Comparison of ENCODE assay signal across 11 cellular contexts in genomic region chr12:52391618-52392002, GRCh38. TPM values are rescaled to one million over a fixed set of nuclear protein-coding genes. Genes with fewer than 3 reads are reported as not detected.
DNase-seq lines count a peak whose midpoint lies in the region; ATAC-seq, FAIRE-seq and TF ChIP-seq lines count a peak whose summit lies in the region.
"Had no signal": no experiment of that assay in that cellular context is flagged by ENCODE, and none has a peak within 500 bp of the region (broad histone marks: within the 10 kb centered on the region; RNA-seq: fewer than 3 reads in every experiment).

No MANE protein-coding gene starts in this region.

- H3K27me3 ChIP-seq in HCT116 (ENCODE audit: insufficient read depth, low read length) (no peaks in the 10 kb centered on the region), HepG2 (ENCODE audit: control insufficient read depth in 1 of 2, insufficient read depth in 2 of 2, low read length in 2 of 2) (peaks cover 0 to 9% of the 10 kb centered on the region in 2 experiments; a peak in 3 of 5 replicates)

- intact Hi-C loops in HCT116 (cut with micrococcal nuclease) = loop anchor here (1.0 to 5.0 kb wide), 3 partner anchors 191 to 489 kb away; no protein-coding TSS in a partner anchor
- intact Hi-C loops in HepG2 (cut with micrococcal nuclease; ENCODE audit: unreplicated experiment) = loop anchor here (1.0 kb wide), 1 partner anchor 24 kb away; no protein-coding TSS in a partner anchor

- BruUV-seq in HCT116 (replicated peaks; lab: Mats Ljungman, UMichigan) = no TSS peak
- no TSS peak for BruUV-seq in HepG2 (replicated peaks; lab: Mats Ljungman, UMichigan)

- in situ Hi-C loops in HepG2 (cut with HindIII; ENCODE audit: extremely low pct_ligation_motif_present, low pct_unique_long_range_greater_than_20kb) = loop anchor here (25.0 kb wide), 1 partner anchor 596 kb away; no protein-coding TSS in a partner anchor

- H3K9ac ChIP-seq in HCT116 (ENCODE audit: low read length) (no peak overlapping the region), HepG2 (ENCODE audit: insufficient read depth, low read depth, low read length) (no peak overlapping the region)

- DNase-seq in HCT116 (ENCODE audit: low read depth, low spot score) = no peak
- DNase-seq in NCI-H774 (lab: John Stamatoyannopoulos, UW) = peak; percentile 54
- DNase-seq in glomerular visceral epithelial cell (ENCODE audit: extremely low spot score) = peak; percentile 65
- DNase-seq in SW 1271 (lab: John Stamatoyannopoulos, UW) = no peak
- DNase-seq in HepG2 (ENCODE audit: low spot score) = no peak
- DNase-seq in SKM-1 treated with dmso at 0.1 percent for 144 hours (lab: John Stamatoyannopoulos, UW; ENCODE audit: unreplicated experiment) = no peak
- DNase-seq: naive thymus-derived CD8-positive, alpha-beta T cell had no signal

- POLR2A ChIA-PET in HCT116 (lab: Charles Lee) (interaction anchor here (1.7 kb wide), 1 partner anchor 479 kb away, joined by 5 read pairs; no protein-coding TSS in a partner anchor), HepG2 (lab: Yijun Ruan, JAX) (no interaction called here)

- H3K9me3 ChIP-seq in HCT116 (ENCODE audit: control insufficient read depth in 1 of 2, insufficient read depth in 1 of 2, low read depth in 1 of 2, low read length in 2 of 2) (no peaks in the 10 kb centered on the region), HepG2 (ENCODE audit: low read length) (no peaks in the 10 kb centered on the region)

- H3K4me3 ChIP-seq in HCT116 (replicated peaks in 1 of 2; ENCODE audit: low read depth in 1 of 2, low read length in 2 of 2) (no peak overlapping the region), skin epidermis (no peak overlapping the region), HepG2 (replicated peaks in 1 of 3; ENCODE audit: insufficient read depth in 1 of 3, low read depth in 2 of 3, low read length in 3 of 3) (no peak overlapping the region)

- RAD21 ChIA-PET in HCT116 (lab: Charles Lee; ENCODE audit: low non-redundant PET in 1 of 2, low total read pairs in 2 of 2, uncharacterized antibody in 2 of 2, unreplicated experiment in 2 of 2) = interaction anchor here in 1 of 2 experiments (2.1 to 2.4 kb wide), 2 partner anchors 479 to 488 kb away, joined by 5 to 6 read pairs; no protein-coding TSS in a partner anchor

- TF ChIP-seq EP300 in HepG2 (IDR thresholded peaks at IDR 0.05; ENCODE audit: low read depth in 2 of 2, low read length in 2 of 2) (no peak), HepG2 (CRISPR knock-in tag; IDR thresholded peaks at IDR 0.05; ENCODE audit: borderline replicate concordance) (no peak)

- no CpG with 5 or more reads among the region's 4 CpGs for WGBS in HepG2 (ENCODE audit: low lambda C conversion rate)

- H2AFZ ChIP-seq in HCT116 (ENCODE audit: low read depth, low read length, poor library complexity, severe bottlenecking) (peak overlapping the region; percentile 38), HepG2 (ENCODE audit: low read length) (no peak overlapping the region)

- TF ChIP-seq POLR2A in HCT116 (IDR thresholded peaks at IDR 0.05; ENCODE audit: borderline replicate concordance, extremely low read depth, insufficient read depth, insufficient read length) = no peak
- TF ChIP-seq POLR2A in HepG2 (IDR thresholded peaks at IDR 0.05; ENCODE audit: insufficient read depth in 1 of 2, low read depth in 2 of 2, low read length in 2 of 2) = no peak

- H3K4me1 ChIP-seq in HCT116 (ENCODE audit: control insufficient read depth in 1 of 2, insufficient read depth in 2 of 2, low read length in 2 of 2) = peaks cover 0 to 25% of the 10 kb centered on the region in 2 experiments; a peak in 1 of 4 replicates
- H3K4me1 ChIP-seq in HepG2 (ENCODE audit: insufficient read depth, low read length) = no peaks in the 10 kb centered on the region

- no peak overlapping the region for H3K4me2 ChIP-seq in HCT116 (ENCODE audit: low read length)
- no peak overlapping the region for H3K4me2 ChIP-seq in HepG2 (ENCODE audit: low read depth, low read length)

- H3K27ac ChIP-seq in HCT116 (ENCODE audit: low read depth, low read length) = no peak overlapping the region
- H3K27ac ChIP-seq in skin epidermis = peak overlapping the region in 14 of 21 experiments; percentile 0 to 73 (median 60)
- no peak overlapping the region for H3K27ac ChIP-seq in HepG2 (ENCODE audit: extremely low read length, insufficient read depth, low read length)

- FAIRE-seq in HepG2 (lab: Jason Lieb, UNC) = no peak

- H3K9me2 ChIP-seq in HCT116 (ENCODE audit: insufficient read depth) = no peaks in the 10 kb centered on the region

- ATAC-seq in HCT116 = no peak
- no peak for ATAC-seq in HG03025 (IDR thresholded peaks at IDR 0.05; ENCODE audit: low FRiP score, unreplicated experiment)
- no peak for ATAC-seq in HepG2
- ATAC-seq: naive thymus-derived CD8-positive, alpha-beta T cell had no signal

- no peak for TF ChIP-seq RAD21 in HCT116 (IDR thresholded peaks at IDR 0.05; ENCODE audit: low read depth)
- TF ChIP-seq RAD21 in HepG2 (CRISPR knock-in tag; IDR thresholded peaks at IDR 0.05) = no peak

- CTCF ChIA-PET in HCT116 (lab: Charles Lee) = interaction anchor here (0.6 to 2.5 kb wide), 9 partner anchors 11 to 589 kb away, joined by 3 to 10 read pairs (median 4); no protein-coding TSS in a partner anchor
- CTCF ChIA-PET in HepG2 (lab: Yijun Ruan, JAX; ENCODE audit: low intra/inter-chr PET ratio, low total read pairs) = no interaction called here

- no peak for TF ChIP-seq CTCF in HCT116 (IDR thresholded peaks at IDR 0.05 in 2 of 3, conservative IDR thresholded peaks at IDR 0.05 in 1 of 3; ENCODE audit: borderline replicate concordance in 1 of 3, insufficient read depth in 1 of 3, low read depth in 2 of 3, low read length in 2 of 3)
- TF ChIP-seq CTCF in HepG2 (CRISPR knock-in tag; IDR thresholded peaks at IDR 0.05) = no peak

- no peaks in the 10 kb centered on the region for H4K20me1 ChIP-seq in HCT116 (ENCODE audit: insufficient read depth)
- no peaks in the 10 kb centered on the region for H4K20me1 ChIP-seq in HepG2 (ENCODE audit: insufficient read depth, low read length)

- H3K36me3 ChIP-seq in HCT116 (ENCODE audit: control insufficient read depth in 1 of 2, insufficient read depth in 2 of 2, low read length in 2 of 2) (no peaks in the 10 kb centered on the region), HepG2 (replicated peaks in 1 of 2; ENCODE audit: control insufficient read depth in 1 of 2, insufficient read depth in 2 of 2, low read length in 2 of 2) (no peaks in the 10 kb centered on the region)

- H3K79me2 ChIP-seq in HCT116 (ENCODE audit: insufficient read depth, low read length) (no peaks in the 10 kb centered on the region), HepG2 (ENCODE audit: insufficient read depth, low read length) (no peaks in the 10 kb centered on the region)

RNA-seq across cellular contexts. Expression of gene KRT84, which starts 6.2 kb away (rescaled TPM):
- total RNA-seq in HCT116 (2021; ENCODE audit: unreplicated experiment) (not detected), HepG2 (2016; rRNA removed; fragmentation: Illumina TruSeq; extraction: Trizol) (not detected in 2 replicates)
- polyA plus RNA-seq in HCT116 (2012) = not detected in 2 replicates
- total RNA-seq in HepG2 (2016; cell fraction: cytosol; rRNA removed; fragmentation: Illumina TruSeq; extraction: Trizol; ENCODE audit: low read depth) = not detected in 2 replicates
- total RNA-seq in HepG2 (2016; cell fraction: insoluble cytoplasmic fraction; rRNA removed; fragmentation: Illumina TruSeq; extraction: Trizol) = not detected in 2 replicates
- not detected in 2 replicates for total RNA-seq in HepG2 (2016; cell fraction: membrane; rRNA removed; fragmentation: Illumina TruSeq; extraction: Trizol)
- total RNA-seq in HepG2 (2016; cell fraction: nucleus; rRNA removed; fragmentation: Illumina TruSeq; extraction: Trizol) = not detected in 2 replicates
- polyA plus RNA-seq in HepG2 (2011; rRNA removed) = not detected in 2 replicates
- not detected in 2 replicates for polyA plus RNA-seq in HepG2 (2011; cell fraction: cytosol; rRNA removed)
- not detected in 2 replicates for polyA plus RNA-seq in HepG2 (2011; cell fraction: nucleus; rRNA removed)
- polyA plus RNA-seq in HepG2 (2012) = not detected in 2 replicates
- polyA plus RNA-seq in HepG2 (2016; cell fraction: cytosol; fragmentation: Illumina TruSeq; extraction: Trizol; ENCODE audit: low read depth) = not detected in 2 replicates
- not detected in 2 replicates for polyA plus RNA-seq in HepG2 (2016; cell fraction: insoluble cytoplasmic fraction; fragmentation: Illumina TruSeq; extraction: Trizol; ENCODE audit: low read depth)
- polyA plus RNA-seq in HepG2 (2016; cell fraction: membrane; fragmentation: Illumina TruSeq; extraction: Trizol; ENCODE audit: low read depth) = not detected in 2 replicates
- polyA plus RNA-seq in HepG2 (2016; cell fraction: nucleus; fragmentation: Illumina TruSeq; extraction: Trizol; ENCODE audit: insufficient read depth, low read depth) = not detected in 2 replicates
- not detected in 2 replicates for polyA minus RNA-seq in HepG2 (2011; rRNA and poly(A)+ RNA removed; ENCODE audit: low replicate concordance)
- not detected in 2 replicates for polyA minus RNA-seq in HepG2 (2011; cell fraction: cytosol; rRNA and poly(A)+ RNA removed)
- not detected in 2 replicates for polyA minus RNA-seq in HepG2 (2011; cell fraction: nucleus; rRNA and poly(A)+ RNA removed)
- total RNA-seq: fibroblast of lung; naive thymus-derived CD8-positive, alpha-beta T cell had no signal
- polyA plus RNA-seq: fibroblast of lung; IgD-negative memory B cell; naive thymus-derived CD8-positive, alpha-beta T cell had no signal

RNA-seq across cellular contexts. Expression of gene KRT82, which starts 14.5 kb away (rescaled TPM):
- not detected for total RNA-seq in HCT116 (2021; ENCODE audit: unreplicated experiment)
- not detected in 2 replicates for polyA plus RNA-seq in HCT116 (2012)
- total RNA-seq in HepG2 (2016; rRNA removed; fragmentation: Illumina TruSeq; extraction: Trizol) = not detected in 2 replicates
- not detected in 2 replicates for total RNA-seq in HepG2 (2016; cell fraction: cytosol; rRNA removed; fragmentation: Illumina TruSeq; extraction: Trizol; ENCODE audit: low read depth)
- not detected in 2 replicates for total RNA-seq in HepG2 (2016; cell fraction: insoluble cytoplasmic fraction; rRNA removed; fragmentation: Illumina TruSeq; extraction: Trizol)
- total RNA-seq in HepG2 (2016; cell fraction: membrane; rRNA removed; fragmentation: Illumina TruSeq; extraction: Trizol) = not detected in 2 replicates
- not detected in 2 replicates for total RNA-seq in HepG2 (2016; cell fraction: nucleus; rRNA removed; fragmentation: Illumina TruSeq; extraction: Trizol)
- not detected in 2 replicates for polyA plus RNA-seq in HepG2 (2011; rRNA removed)
- not detected in 2 replicates for polyA plus RNA-seq in HepG2 (2011; cell fraction: cytosol; rRNA removed)
- polyA plus RNA-seq in HepG2 (2011; cell fraction: nucleus; rRNA removed) = not detected in 2 replicates
- polyA plus RNA-seq in HepG2 (2012) = not detected in 2 replicates
- not detected in 2 replicates for polyA plus RNA-seq in HepG2 (2016; cell fraction: cytosol; fragmentation: Illumina TruSeq; extraction: Trizol; ENCODE audit: low read depth)
- polyA plus RNA-seq in HepG2 (2016; cell fraction: insoluble cytoplasmic fraction; fragmentation: Illumina TruSeq; extraction: Trizol; ENCODE audit: low read depth) = not detected in 2 replicates
- polyA plus RNA-seq in HepG2 (2016; cell fraction: membrane; fragmentation: Illumina TruSeq; extraction: Trizol; ENCODE audit: low read depth) = not detected in 2 replicates
- not detected in 2 replicates for polyA plus RNA-seq in HepG2 (2016; cell fraction: nucleus; fragmentation: Illumina TruSeq; extraction: Trizol; ENCODE audit: insufficient read depth, low read depth)
- polyA minus RNA-seq in HepG2 (2011; rRNA and poly(A)+ RNA removed; ENCODE audit: low replicate concordance) = not detected in 2 replicates
- not detected in 2 replicates for polyA minus RNA-seq in HepG2 (2011; cell fraction: cytosol; rRNA and poly(A)+ RNA removed)
- not detected in 2 replicates for polyA minus RNA-seq in HepG2 (2011; cell fraction: nucleus; rRNA and poly(A)+ RNA removed)
- total RNA-seq: fibroblast of lung; naive thymus-derived CD8-positive, alpha-beta T cell had no signal
- polyA plus RNA-seq: fibroblast of lung; IgD-negative memory B cell; naive thymus-derived CD8-positive, alpha-beta T cell had no signal

RNA-seq across cellular contexts. Expression of gene KRT85, which starts 24.3 kb away (rescaled TPM):
- total RNA-seq in HCT116 (2021; ENCODE audit: unreplicated experiment) (not detected), HepG2 (2016; rRNA removed; fragmentation: Illumina TruSeq; extraction: Trizol) (not detected in 2 replicates)
- not detected in 2 replicates for polyA plus RNA-seq in HCT116 (2012)
- total RNA-seq in HepG2 (2016; cell fraction: cytosol; rRNA removed; fragmentation: Illumina TruSeq; extraction: Trizol; ENCODE audit: low read depth) = not detected in 2 replicates
- total RNA-seq in HepG2 (2016; cell fraction: insoluble cytoplasmic fraction; rRNA removed; fragmentation: Illumina TruSeq; extraction: Trizol) = not detected in 2 replicates
- total RNA-seq in HepG2 (2016; cell fraction: membrane; rRNA removed; fragmentation: Illumina TruSeq; extraction: Trizol) = not detected in 2 replicates
- not detected in 2 replicates for total RNA-seq in HepG2 (2016; cell fraction: nucleus; rRNA removed; fragmentation: Illumina TruSeq; extraction: Trizol)
- polyA plus RNA-seq in HepG2 (2011; rRNA removed) = not detected in 2 replicates
- polyA plus RNA-seq in HepG2 (2011; cell fraction: cytosol; rRNA removed) = not detected in 2 replicates
- not detected in 2 replicates for polyA plus RNA-seq in HepG2 (2011; cell fraction: nucleus; rRNA removed)
- not detected in 2 replicates for polyA plus RNA-seq in HepG2 (2012)
- polyA plus RNA-seq in HepG2 (2016; cell fraction: cytosol; fragmentation: Illumina TruSeq; extraction: Trizol; ENCODE audit: low read depth) = not detected in 2 replicates
- not detected in 2 replicates for polyA plus RNA-seq in HepG2 (2016; cell fraction: insoluble cytoplasmic fraction; fragmentation: Illumina TruSeq; extraction: Trizol; ENCODE audit: low read depth)
- polyA plus RNA-seq in HepG2 (2016; cell fraction: membrane; fragmentation: Illumina TruSeq; extraction: Trizol; ENCODE audit: low read depth) = not detected in 2 replicates
- polyA plus RNA-seq in HepG2 (2016; cell fraction: nucleus; fragmentation: Illumina TruSeq; extraction: Trizol; ENCODE audit: insufficient read depth, low read depth) = not detected in 2 replicates
- not detected in 2 replicates for polyA minus RNA-seq in HepG2 (2011; rRNA and poly(A)+ RNA removed; ENCODE audit: low replicate concordance)
- polyA minus RNA-seq in HepG2 (2011; cell fraction: cytosol; rRNA and poly(A)+ RNA removed) = not detected in 2 replicates
- polyA minus RNA-seq in HepG2 (2011; cell fraction: nucleus; rRNA and poly(A)+ RNA removed) = not detected in 2 replicates
- total RNA-seq: fibroblast of lung; naive thymus-derived CD8-positive, alpha-beta T cell had no signal
- polyA plus RNA-seq: fibroblast of lung; IgD-negative memory B cell; naive thymus-derived CD8-positive, alpha-beta T cell had no signal

RNA-seq across cellular contexts. Expression of gene KRT75, which starts 42.6 kb away (rescaled TPM):
- total RNA-seq in HCT116 (2021; ENCODE audit: unreplicated experiment) = not detected
- polyA plus RNA-seq in HCT116 (2012) = not detected in 2 replicates
- total RNA-seq in HepG2 (2016; rRNA removed; fragmentation: Illumina TruSeq; extraction: Trizol) = not detected in 2 replicates
- not detected in 2 replicates for total RNA-seq in HepG2 (2016; cell fraction: cytosol; rRNA removed; fragmentation: Illumina TruSeq; extraction: Trizol; ENCODE audit: low read depth)
- not detected in 2 replicates for total RNA-seq in HepG2 (2016; cell fraction: insoluble cytoplasmic fraction; rRNA removed; fragmentation: Illumina TruSeq; extraction: Trizol)
- total RNA-seq in HepG2 (2016; cell fraction: membrane; rRNA removed; fragmentation: Illumina TruSeq; extraction: Trizol) = not detected in 2 replicates
- total RNA-seq in HepG2 (2016; cell fraction: nucleus; rRNA removed; fragmentation: Illumina TruSeq; extraction: Trizol) = not detected in 2 replicates
- polyA plus RNA-seq in HepG2 (2011; rRNA removed) = not detected in 2 replicates
- not detected in 2 replicates for polyA plus RNA-seq in HepG2 (2011; cell fraction: cytosol; rRNA removed)
- not detected in 2 replicates for polyA plus RNA-seq in HepG2 (2011; cell fraction: nucleus; rRNA removed)
- not detected in 2 replicates for polyA plus RNA-seq in HepG2 (2012)
- not detected in 2 replicates for polyA plus RNA-seq in HepG2 (2016; cell fraction: cytosol; fragmentation: Illumina TruSeq; extraction: Trizol; ENCODE audit: low read depth)
- not detected in 2 replicates for polyA plus RNA-seq in HepG2 (2016; cell fraction: insoluble cytoplasmic fraction; fragmentation: Illumina TruSeq; extraction: Trizol; ENCODE audit: low read depth)
- not detected in 2 replicates for polyA plus RNA-seq in HepG2 (2016; cell fraction: membrane; fragmentation: Illumina TruSeq; extraction: Trizol; ENCODE audit: low read depth)
- polyA plus RNA-seq in HepG2 (2016; cell fraction: nucleus; fragmentation: Illumina TruSeq; extraction: Trizol; ENCODE audit: insufficient read depth, low read depth) = not detected in 2 replicates
- not detected in 2 replicates for polyA minus RNA-seq in HepG2 (2011; rRNA and poly(A)+ RNA removed; ENCODE audit: low replicate concordance)
- polyA minus RNA-seq in HepG2 (2011; cell fraction: cytosol; rRNA and poly(A)+ RNA removed) = not detected in 2 replicates
- not detected in 2 replicates for polyA minus RNA-seq in HepG2 (2011; cell fraction: nucleus; rRNA and poly(A)+ RNA removed)
- total RNA-seq: fibroblast of lung; naive thymus-derived CD8-positive, alpha-beta T cell had no signal
- polyA plus RNA-seq: fibroblast of lung; IgD-negative memory B cell; naive thymus-derived CD8-positive, alpha-beta T cell had no signal

Comparison
In these comparisons a context has a peak if more than half of its experiments do, and no peak if none do; other contexts are left out.
1. DNase-seq: peak in NCI-H774 (single experiment) and glomerular visceral epithelial cell (single experiment); none in HCT116 (single experiment), SW 1271 (0 of 2), HepG2 (single experiment) and SKM-1 treated with dmso at 0.1 percent for 144 hours (single experiment).
2. H3K27ac ChIP-seq: peak in skin epidermis (14 of 21); none in HCT116 (single experiment) and HepG2 (single experiment).